ENCODE assay signal across 19 cellular contexts in the genomic region with DNA sequence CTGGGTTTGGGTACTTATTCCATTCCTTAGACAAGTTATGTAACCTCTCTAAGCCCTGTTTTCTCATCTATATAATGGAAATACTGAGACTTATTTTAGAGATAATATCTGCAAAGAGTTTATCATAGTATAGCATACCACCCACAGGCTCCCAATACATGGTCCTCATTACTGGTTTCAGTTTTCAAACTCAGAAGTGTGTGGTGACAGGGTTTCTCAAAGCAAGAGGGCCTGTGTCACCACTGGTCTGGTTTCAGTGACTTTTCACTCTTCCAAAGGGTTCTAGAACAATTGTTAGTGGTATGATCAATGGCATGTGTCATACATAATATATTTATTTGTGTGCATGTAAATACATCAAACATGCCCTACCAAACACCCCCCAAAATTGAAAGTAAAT.
"Had no signal": no experiment of that assay in that cellular context is flagged by ENCODE, and none has a peak within 500 bp of the region (broad histone marks: within the 10 kb centered on the region; RNA-seq: fewer than 3 reads in every experiment).

No MANE protein-coding gene starts in this region.

- FAIRE-seq: frontal cortex, islet of Langerhans had no signal

- ATAC-seq: mucosa of descending colon; naive thymus-derived CD8-positive, alpha-beta T cell had no signal

- H3K9me3 ChIP-seq: mucosa of descending colon, neutrophil, right lobe of liver, uterus had no signal

- H3K4me3 Mint-ChIP-seq: naive thymus-derived CD8-positive, alpha-beta T cell had no signal

- H3K4me1 ChIP-seq: right lobe of liver, upper lobe of left lung, uterus had no signal

- H3K36me3 ChIP-seq: heart right ventricle, neutrophil, right lobe of liver, tibial artery, upper lobe of left lung, uterus had no signal

- H3K27ac ChIP-seq: dorsolateral prefrontal cortex, neutrophil, right lobe of liver, upper lobe of left lung, uterus had no signal

- H3K4me3 ChIP-seq: mucosa of descending colon, right lobe of liver, upper lobe of left lung, uterus had no signal

- DNase-seq: cortex of kidney; dorsolateral prefrontal cortex; effector CD8-positive, alpha-beta T cell; heart right ventricle; hypothalamus; kidney glomerular epithelial cell; mucosa of descending colon; naive thymus-derived CD8-positive, alpha-beta T cell; retina; right lobe of liver; stimulated activated CD4-positive, alpha-beta T cell treated with anti-CD3 and anti-CD28 coated beads, Interleukin-1b, Interleukin-23, amount 100 ng/mL, for 48 hours; stimulated activated CD4-positive, alpha-beta T cell treated with anti-CD3 and anti-CD28 coated beads, Interleukin-4, amount 100 ng/mL, for 4 hours; stimulated activated naive CD4-positive, alpha-beta T cell; upper lobe of left lung; uterus had no signal

- H3K27me3 ChIP-seq: dorsolateral prefrontal cortex, heart right ventricle, neutrophil, right lobe of liver, tibial artery, upper lobe of left lung, uterus had no signal

- H3K27ac Mint-ChIP-seq: naive thymus-derived CD8-positive, alpha-beta T cell had no signal
